ENCODE assay signal across 11 cellular contexts in genomic region chr4:25310825-25311210, GRCh38.
DNase-seq lines count a peak whose midpoint lies in the region; ATAC-seq lines count a peak whose summit lies in the region.
"Had no signal": no experiment of that assay in that cellular context is flagged by ENCODE, and none has a peak within 500 bp of the region (broad histone marks: within the 10 kb centered on the region; RNA-seq: fewer than 3 reads in every experiment).

No MANE protein-coding gene starts in this region.

- peak; percentile 9 for DNase-seq in CMK (ENCODE audit: low read depth)
- peak; percentile 11 for DNase-seq in inferior parietal cortex (ENCODE audit: extremely low spot score)
- no peak for DNase-seq in NCI-H1105 (lab: John Stamatoyannopoulos, UW)
- no peak for DNase-seq in NCI-H1417 treated with DMSO at 0.1 percent for 48 hours (lab: John Stamatoyannopoulos, UW)
- no peak for DNase-seq in HPDE6-E6E7 (ENCODE audit: extremely low spot score)
- DNase-seq in HuH-7 (ENCODE audit: low spot score), result no peak
- DNase-seq: activated gamma-delta T cell, mucosa of descending colon, right cardiac atrium had no signal

- ATAC-seq in GM21515 (IDR thresholded peaks at IDR 0.05; ENCODE audit: unreplicated experiment) (peak; percentile 18), HG03469 (IDR thresholded peaks at IDR 0.05; ENCODE audit: unreplicated experiment) (peak; percentile 11)
- ATAC-seq: mucosa of descending colon, right cardiac atrium had no signal

Comparison
In these comparisons a context has a peak if more than half of its experiments do, and no peak if none do; other contexts are left out.
1. DNase-seq: peak in CMK (single experiment) and inferior parietal cortex (single experiment); none in NCI-H1105 (single experiment), NCI-H1417 treated with DMSO at 0.1 percent for 48 hours (single experiment), HPDE6-E6E7 (single experiment) and HuH-7 (single experiment).